7 cellular contexts compared by ENCODE assay signal in the genomic region with DNA sequence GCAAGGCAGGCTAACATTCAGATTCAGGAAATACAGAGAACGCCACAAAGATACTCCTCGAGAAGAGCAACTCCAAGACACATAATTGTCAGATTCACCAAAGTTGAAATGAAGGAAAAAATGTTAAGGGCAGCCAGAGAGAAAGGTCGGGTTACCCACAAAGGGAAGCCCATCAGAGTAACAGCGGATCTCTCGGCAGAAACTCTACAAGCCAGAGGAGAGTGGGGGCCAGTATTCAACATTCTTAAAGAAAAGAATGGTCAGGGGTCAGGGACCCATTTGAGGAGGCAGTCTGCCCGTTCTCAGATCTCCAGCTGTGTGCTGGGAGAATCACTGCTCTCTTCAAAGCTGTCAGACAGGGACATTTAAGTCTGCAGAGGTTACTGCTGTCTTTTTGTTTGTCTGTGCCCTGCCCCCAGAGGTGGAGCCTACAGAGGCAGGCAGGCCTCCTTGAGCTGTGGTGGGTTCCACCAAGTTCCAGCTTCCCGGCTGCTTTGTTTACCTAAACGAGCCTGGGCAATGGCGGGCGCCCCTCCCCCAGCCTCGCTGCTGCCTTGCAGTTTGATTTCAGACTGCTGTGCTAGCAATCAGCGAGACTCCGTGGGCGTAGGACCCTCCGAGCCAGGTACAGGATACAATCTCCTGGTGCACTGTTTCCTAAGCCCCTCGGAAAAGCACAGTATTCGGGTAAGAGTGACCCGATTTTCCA.
DNase-seq lines count a peak whose midpoint lies in the region; TF ChIP-seq lines count a peak whose summit lies in the region.
"Not testable (repeated sequence)": the region's sequence is repeated elsewhere in the genome, so short reads cannot be mapped to it uniquely, and the experiment has no call there.

No MANE protein-coding gene starts in this region.

- H3K36me3 Mint-ChIP-seq in neural crest cell (ENCODE audit: low read depth), result not testable (repeated sequence)

- not testable (repeated sequence) for H3K27me3 Mint-ChIP-seq in neural crest cell (ENCODE audit: low read depth)

- H3K9ac ChIP-seq in HUES64 (ENCODE audit: low read depth, low read length), result peak overlapping the region; percentile 80
- H3K9ac ChIP-seq in iPS-18a (ENCODE audit: low read length), result peak overlapping the region; percentile 56

- not testable (repeated sequence) for H3K9me3 Mint-ChIP-seq in neural crest cell

- peaks cover 20% of the 10 kb centered on the region for H3K4me1 Mint-ChIP-seq in neural crest cell

- H3K27ac ChIP-seq in HUES64 (ENCODE audit: low read depth, low read length), result peak overlapping the region; percentile 25; the same call in 1 of the 2 replicates
- not testable (repeated sequence) for H3K27ac ChIP-seq in SJCRH30; iPS-18a (ENCODE audit: low read length)
- H3K27ac ChIP-seq in ectodermal cell (ENCODE audit: insufficient read depth, low read depth, low read length, poor library complexity, severe bottlenecking), result peak overlapping the region; percentile 50

- H3K4me3 ChIP-seq in HUES64 (ENCODE audit: low read length) (peak overlapping the region; percentile 63), SJCRH30 (peak overlapping the region; percentile 23), ectodermal cell (ENCODE audit: insufficient read depth, low read depth, low read length) (peak overlapping the region; percentile 18), iPS-18a (ENCODE audit: low read length) (peak overlapping the region; percentile 52)

- peak overlapping the region; percentile 98 for H3K27ac Mint-ChIP-seq in neural crest cell (ENCODE audit: unreplicated experiment)

- H3K9me3 ChIP-seq in HUES64 (ENCODE audit: insufficient read depth, low read depth, low read length); SJCRH30 (replicated peaks); ectodermal cell (ENCODE audit: control insufficient read depth, low read length); iPS-18a (ENCODE audit: control insufficient read depth, low read depth, low read length): not testable (repeated sequence)

- WGBS in HUES64, result 5% methylated on average over 16 of the region's 18 CpGs
- 18 to 24% methylated on average over 15 to 16 of the region's 18 CpGs for WGBS in ectodermal cell, 2 experiments

- TF ChIP-seq CTCF in neural crest cell (conservative IDR thresholded peaks at IDR 0.05), result not testable (repeated sequence)

- H3K36me3 ChIP-seq in HUES64 (ENCODE audit: insufficient read depth, low read length); SJCRH30; ectodermal cell (ENCODE audit: control insufficient read depth, insufficient read depth, low read length); iPS-18a (ENCODE audit: control insufficient read depth, low read depth, low read length): not testable (repeated sequence)

- H3K4me1 ChIP-seq in HUES64 (ENCODE audit: insufficient read depth, low read length); SJCRH30; ectodermal cell (ENCODE audit: control insufficient read depth, insufficient read depth, low read length); iPS-18a (ENCODE audit: control insufficient read depth, low read depth, low read length): not testable (repeated sequence)

- H3K4me3 Mint-ChIP-seq in neural crest cell, result peak overlapping the region; percentile 94

- DNase-seq in DMS 273 (lab: John Stamatoyannopoulos, UW; ENCODE audit: unreplicated experiment) (peak; percentile 44), NCI-H345 (lab: John Stamatoyannopoulos, UW) (peak; percentile 17), neural crest cell (ENCODE audit: low read depth, low spot score) (peak; percentile 39)
- DNase-seq in SJCRH30, result not testable (repeated sequence)

- H3K27me3 ChIP-seq in HUES64 (ENCODE audit: insufficient read depth, low read length); SJCRH30; ectodermal cell (ENCODE audit: control insufficient read depth, insufficient read depth, low read length, poor library complexity, severe bottlenecking); iPS-18a (ENCODE audit: control insufficient read depth, insufficient read depth, low read length): not testable (repeated sequence)
